ENCODE assay signal across 13 cellular contexts in genomic region chr2:25373269-25373981, GRCh38. TPM values are rescaled to one million over a fixed set of nuclear protein-coding genes. Genes with fewer than 3 reads are reported as not detected.
A peak's percentile ranks its signal among the peaks of the same experiment; 100 is the strongest.
DNase-seq lines count a peak whose midpoint lies in the region; ATAC-seq, FAIRE-seq and TF ChIP-seq lines count a peak whose summit lies in the region.
"Had no signal": no experiment of that assay in that cellular context is flagged by ENCODE, and none has a peak within 500 bp of the region (broad histone marks: within the 10 kb centered on the region; RNA-seq: fewer than 3 reads in every experiment).

No MANE protein-coding gene starts in this region.

- H3K27me3 ChIP-seq in astrocyte (ENCODE audit: insufficient read depth, low read length) (no peaks in the 10 kb centered on the region), lung (ENCODE audit: control insufficient read depth, insufficient read depth) (no peaks in the 10 kb centered on the region)

- no peak overlapping the region for H2AFZ ChIP-seq in astrocyte (ENCODE audit: low read depth, low read length)

- no peak for TF ChIP-seq RAD21 in Ishikawa (IDR thresholded peaks at IDR 0.05; ENCODE audit: low read depth)

- TF ChIP-seq CTCF in astrocyte (IDR thresholded peaks at IDR 0.05; ENCODE audit: insufficient read depth, low read depth, low read length) (no peak), lung (IDR thresholded peaks at IDR 0.05; ENCODE audit: control extremely low read depth, extremely low read depth) (no peak)

- DNase-seq in COR-L47 (lab: John Stamatoyannopoulos, UW), result peak; percentile 83
- DNase-seq in astrocyte (ENCODE audit: low read depth), result no peak
- peak; percentile 50 for DNase-seq in lung (ENCODE audit: low spot score)
- DNase-seq in NCI-H1930 (lab: John Stamatoyannopoulos, UW), result no peak
- no peak for DNase-seq in putamen (ENCODE audit: low spot score)
- DNase-seq in natural killer cell treated with Interleukin-12 subunit alpha and Interleukin-12 subunit beta and Interleukin-15 and Interleukin-18, amount 100 ng/mL, for 72 hours (ENCODE audit: low spot score), result no peak
- DNase-seq: CD4-positive, alpha-beta T cell; HCEC 1CT; immature natural killer cell had no signal

- TF ChIP-seq EP300 in Ishikawa (IDR thresholded peaks at IDR 0.05; ENCODE audit: borderline replicate concordance), result no peak

- H3K27ac Mint-ChIP-seq in astrocyte (ENCODE audit: unreplicated experiment), result peak overlapping the region; percentile 4
- H3K27ac Mint-ChIP-seq in natural killer cell treated with Interleukin-12 subunit alpha and Interleukin-12 subunit beta and Interleukin-15 and Interleukin-18, amount 100 ng/mL, for 72 hours, result no peak overlapping the region
- H3K27ac Mint-ChIP-seq: CD4-positive, alpha-beta T cell had no signal

- no peak overlapping the region for H3K9ac ChIP-seq in astrocyte (ENCODE audit: low read length)

- peaks cover 8% of the 10 kb centered on the region for H3K4me1 Mint-ChIP-seq in astrocyte (ENCODE audit: low read depth, unreplicated experiment)
- peaks cover 16 to 17% of the 10 kb centered on the region in 2 donors for H3K4me1 Mint-ChIP-seq in natural killer cell treated with Interleukin-12 subunit alpha and Interleukin-12 subunit beta and Interleukin-15 and Interleukin-18, amount 100 ng/mL, for 72 hours (ENCODE audit: low read depth in 2 of 2)

- H3K4me1 ChIP-seq in astrocyte (ENCODE audit: insufficient read depth, low read length), result peaks cover 16% of the 10 kb centered on the region
- H3K4me1 ChIP-seq in lung (ENCODE audit: control insufficient read depth in 2 of 2, insufficient read depth in 2 of 2, low read length in 2 of 2), result peaks cover 0 to 8% of the 10 kb centered on the region in 2 donors

- H3K4me2 ChIP-seq in astrocyte (ENCODE audit: low read length), result no peak overlapping the region

- no peaks in the 10 kb centered on the region for H3K79me2 ChIP-seq in astrocyte (ENCODE audit: insufficient read depth, low read length)

- H3K9me3 ChIP-seq in astrocyte (ENCODE audit: insufficient read depth, low read depth, low read length), result no peaks in the 10 kb centered on the region
- no peaks in the 10 kb centered on the region for H3K9me3 ChIP-seq in lung (ENCODE audit: control insufficient read depth in 2 of 2, insufficient read depth in 1 of 2, low read length in 1 of 2)

- no peak overlapping the region for H3K4me3 ChIP-seq in astrocyte (ENCODE audit: insufficient read depth, low read depth, low read length)
- no peak overlapping the region for H3K4me3 ChIP-seq in lung

- H4K20me1 ChIP-seq in astrocyte (ENCODE audit: insufficient read depth, low read length), result no peaks in the 10 kb centered on the region

- H3K36me3 ChIP-seq in astrocyte (ENCODE audit: insufficient read depth, low read length), result no peaks in the 10 kb centered on the region
- no peaks in the 10 kb centered on the region for H3K36me3 ChIP-seq in lung (ENCODE audit: control insufficient read depth in 2 of 2, insufficient read depth in 2 of 2, low read length in 2 of 2)

- H3K27ac ChIP-seq in astrocyte (ENCODE audit: low read depth, low read length) (no peak overlapping the region), lung (ENCODE audit: low read depth in 1 of 2, low read length in 1 of 2) (no peak overlapping the region)

- no peaks in the 10 kb centered on the region for H3K36me3 Mint-ChIP-seq in astrocyte (ENCODE audit: low read depth, unreplicated experiment)
- H3K36me3 Mint-ChIP-seq in natural killer cell treated with Interleukin-12 subunit alpha and Interleukin-12 subunit beta and Interleukin-15 and Interleukin-18, amount 100 ng/mL, for 72 hours, result no peaks in the 10 kb centered on the region

- WGBS in lung, 2 donors, result 78 to 91% methylated on average over 20 of the region's 20 CpGs

- no peaks in the 10 kb centered on the region for H3K9me3 Mint-ChIP-seq in astrocyte (ENCODE audit: unreplicated experiment)
- no peaks in the 10 kb centered on the region for H3K9me3 Mint-ChIP-seq in natural killer cell treated with Interleukin-12 subunit alpha and Interleukin-12 subunit beta and Interleukin-15 and Interleukin-18, amount 100 ng/mL, for 72 hours
- H3K9me3 Mint-ChIP-seq: CD4-positive, alpha-beta T cell had no signal

- H3K27me3 Mint-ChIP-seq in astrocyte (ENCODE audit: low read depth, unreplicated experiment), result peaks cover 43% of the 10 kb centered on the region
- H3K27me3 Mint-ChIP-seq in natural killer cell treated with Interleukin-12 subunit alpha and Interleukin-12 subunit beta and Interleukin-15 and Interleukin-18, amount 100 ng/mL, for 72 hours, result peaks cover 0 to 11% of the 10 kb centered on the region in 2 donors
- H3K27me3 Mint-ChIP-seq: CD4-positive, alpha-beta T cell had no signal

- FAIRE-seq in astrocyte (lab: Jason Lieb, UNC), result no peak
- FAIRE-seq: endometrium, GM12892 had no signal

- no peak for ATAC-seq in lung (ENCODE audit: insufficient read depth, low FRiP score)
- ATAC-seq in HG02759 (IDR thresholded peaks at IDR 0.05; ENCODE audit: unreplicated experiment), result no peak
- ATAC-seq in natural killer cell treated with Interleukin-12 subunit alpha and Interleukin-12 subunit beta and Interleukin-15 and Interleukin-18, amount 100 ng/mL, for 72 hours, result no peak

- H3K4me3 Mint-ChIP-seq in astrocyte (ENCODE audit: unreplicated experiment), result no peak overlapping the region
- H3K4me3 Mint-ChIP-seq in natural killer cell treated with Interleukin-12 subunit alpha and Interleukin-12 subunit beta and Interleukin-15 and Interleukin-18, amount 100 ng/mL, for 72 hours, result no peak overlapping the region
- H3K4me3 Mint-ChIP-seq: CD4-positive, alpha-beta T cell; immature natural killer cell had no signal

TF ChIP-seq in Ishikawa, 13 proteins besides CTCF, POLR2A, EP300 and RAD21:
- no peak for TF ChIP-seq REST (IDR thresholded peaks at IDR 0.05; ENCODE audit: low read depth)
- no peak for TF ChIP-seq CREB1 (IDR thresholded peaks at IDR 0.05; ENCODE audit: low read depth)
- peak; percentile 21; the same call in 1 of the 2 replicates for TF ChIP-seq NFIC (IDR thresholded peaks at IDR 0.05)
TF ChIP-seq in Ishikawa: peak in this region for 1.

RNA-seq across cellular contexts. Expression of gene DNMT3A, which starts 31.7 kb away (rescaled TPM):
- total RNA-seq in astrocyte (51.4 and 58.1 TPM in 2 replicates), lung (10 to 100 TPM; 41.2 to 61.0 TPM)
- 10 to 100 TPM in 1 of 2 donors, 1 to 10 TPM in 1; 9.2 to 12.6 TPM for polyA plus RNA-seq in lung
- 10 to 100 TPM in 1 of 2 donors, 1 to 10 TPM in 1; 8.9 to 32.2 TPM for total RNA-seq in natural killer cell treated with Interleukin-12 subunit alpha and Interleukin-12 subunit beta and Interleukin-15 and Interleukin-18, amount 100 ng/mL, for 72 hours

Comparison
In these comparisons a context has a peak if more than half of its experiments do, and no peak if none do; other contexts are left out.
1. DNase-seq: peak in COR-L47 (single experiment) and lung (single experiment); none in astrocyte (single experiment), NCI-H1930 (0 of 2), putamen (single experiment) and natural killer cell treated with Interleukin-12 subunit alpha and Interleukin-12 subunit beta and Interleukin-15 and Interleukin-18, amount 100 ng/mL, for 72 hours (single experiment).